Comparison of ENCODE assay signal across 8 cellular contexts in genomic region chr1:23118957-23119792, GRCh38. TPM values are rescaled to one million over a fixed set of nuclear protein-coding genes. Genes with fewer than 3 reads are reported as not detected.
DNase-seq lines count a peak whose midpoint lies in the region; ATAC-seq and TF ChIP-seq lines count a peak whose summit lies in the region.

No MANE protein-coding gene starts in this region.

- H3K36me3 ChIP-seq in thymus (ENCODE audit: control insufficient read depth, insufficient read depth), result no peaks in the 10 kb centered on the region
- no peaks in the 10 kb centered on the region for H3K36me3 ChIP-seq in prostate gland

- peaks cover 46% of the 10 kb centered on the region for H3K4me1 Mint-ChIP-seq in activated CD4-positive, alpha-beta T cell treated with anti-CD3 and anti-CD28 coated beads for 36 hours
- peaks cover 70% of the 10 kb centered on the region for H3K4me1 Mint-ChIP-seq in activated T-cell treated with anti-CD3 and anti-CD28 coated beads, Interleukin-2, amount 50 U/mL, for 24 hours (ENCODE audit: low read depth)

- peak overlapping the region; percentile 2 for H3K4me3 Mint-ChIP-seq in activated CD4-positive, alpha-beta T cell treated with anti-CD3 and anti-CD28 coated beads for 36 hours
- peak overlapping the region; percentile 45 for H3K4me3 Mint-ChIP-seq in activated T-cell treated with anti-CD3 and anti-CD28 coated beads, Interleukin-2, amount 50 U/mL, for 24 hours

- CTCF ChIA-PET in activated CD4-positive, alpha-beta T cell treated with anti-CD3 and anti-CD28 coated beads for 36 hours (lab: Charles Lee), result interaction anchor here (0.6 to 3.9 kb wide), 11 partner anchors 9 to 726 kb away, joined by 3 to 27 read pairs (median 4); no protein-coding TSS in a partner anchor

- TF ChIP-seq CTCF in foreskin keratinocyte (conservative IDR thresholded peaks at IDR 0.05) (no peak), prostate gland (IDR thresholded peaks at IDR 0.05) (no peak)

- H3K4me1 ChIP-seq in foreskin keratinocyte (peaks cover 41% of the 10 kb centered on the region), thymus (ENCODE audit: control insufficient read depth, insufficient read depth, low read length) (no peaks in the 10 kb centered on the region), prostate gland (replicated peaks) (peaks cover 12% of the 10 kb centered on the region)

- POLR2A ChIA-PET in activated CD4-positive, alpha-beta T cell treated with anti-CD3 and anti-CD28 coated beads for 36 hours (lab: Charles Lee), result interaction anchor here (0.6 to 1.2 kb wide), 3 partner anchors 19 to 50 kb away, joined by 3 to 5 read pairs (median 4); no protein-coding TSS in a partner anchor

- no peaks in the 10 kb centered on the region for H3K27me3 Mint-ChIP-seq in activated CD4-positive, alpha-beta T cell treated with anti-CD3 and anti-CD28 coated beads for 36 hours
- no peaks in the 10 kb centered on the region for H3K27me3 Mint-ChIP-seq in activated T-cell treated with anti-CD3 and anti-CD28 coated beads, Interleukin-2, amount 50 U/mL, for 24 hours

- H3K9me3 ChIP-seq in thymus (ENCODE audit: control insufficient read depth) (no peaks in the 10 kb centered on the region), prostate gland (no peaks in the 10 kb centered on the region)

- H3K36me3 Mint-ChIP-seq in activated CD4-positive, alpha-beta T cell treated with anti-CD3 and anti-CD28 coated beads for 36 hours (ENCODE audit: low read depth), result peaks cover 5% of the 10 kb centered on the region
- peaks cover 3% of the 10 kb centered on the region for H3K36me3 Mint-ChIP-seq in activated T-cell treated with anti-CD3 and anti-CD28 coated beads, Interleukin-2, amount 50 U/mL, for 24 hours (ENCODE audit: low read depth)

- 84% methylated on average over 8 of the region's 8 CpGs for WGBS in thymus
- WGBS in prostate gland, result 76% methylated on average over 8 of the region's 8 CpGs

- no peak for TF ChIP-seq POLR2A in prostate gland (IDR thresholded peaks at IDR 0.05)

- intact Hi-C loops in activated CD4-positive, alpha-beta T cell treated with anti-CD3 and anti-CD28 coated beads for 36 hours (cut with DNase I, micrococcal nuclease), result loop anchor here in 1 of 2 experiments (1.0 to 10.0 kb wide), 2 partner anchors 49 to 1334 kb away; partner anchors contain the start of genes LUZP1 and USP48
- intact Hi-C loops in prostate gland (cut with DNase I), result no loop called here

- ATAC-seq in activated CD4-positive, alpha-beta T cell treated with anti-CD3 and anti-CD28 coated beads for 36 hours, result peak; percentile 85
- ATAC-seq in foreskin keratinocyte (no peak), HG02981 (IDR thresholded peaks at IDR 0.05; ENCODE audit: unreplicated experiment) (no peak)

- peak; percentile 68 for DNase-seq in activated CD4-positive, alpha-beta T cell treated with anti-CD3 and anti-CD28 coated beads for 36 hours
- no peak for DNase-seq in activated CD4-positive, alpha-beta T cell treated with anti-CD3 and anti-CD28 coated beads for 1 hour
- DNase-seq in activated T-cell treated with anti-CD3 and anti-CD28 coated beads, Interleukin-2, amount 50 U/mL, for 24 hours, result no peak
- DNase-seq in foreskin keratinocyte (no peak), GDM1 (lab: John Stamatoyannopoulos, UW) (no peak), prostate gland (ENCODE audit: low spot score) (no peak)

- H3K27ac Mint-ChIP-seq in activated CD4-positive, alpha-beta T cell treated with anti-CD3 and anti-CD28 coated beads for 36 hours, result peak overlapping the region; percentile 43
- peak overlapping the region; percentile 81 for H3K27ac Mint-ChIP-seq in activated T-cell treated with anti-CD3 and anti-CD28 coated beads, Interleukin-2, amount 50 U/mL, for 24 hours

- H3K4me3 ChIP-seq in thymus (ENCODE audit: low read length) (no peak overlapping the region), prostate gland (no peak overlapping the region)

- H3K27ac ChIP-seq in foreskin keratinocyte (peak overlapping the region; percentile 38), thymus (ENCODE audit: low read depth) (peak overlapping the region; percentile 36), prostate gland (no peak overlapping the region)

- no peaks in the 10 kb centered on the region for H3K9me3 Mint-ChIP-seq in activated CD4-positive, alpha-beta T cell treated with anti-CD3 and anti-CD28 coated beads for 36 hours (ENCODE audit: low read depth)
- H3K9me3 Mint-ChIP-seq in activated T-cell treated with anti-CD3 and anti-CD28 coated beads, Interleukin-2, amount 50 U/mL, for 24 hours, result no peaks in the 10 kb centered on the region

- H3K27me3 ChIP-seq in foreskin keratinocyte (no peaks in the 10 kb centered on the region), thymus (ENCODE audit: control insufficient read depth, insufficient read depth) (no peaks in the 10 kb centered on the region), prostate gland (replicated peaks; ENCODE audit: insufficient read depth) (no peaks in the 10 kb centered on the region)

RNA-seq across cellular contexts. Expression of gene LUZP1, which starts 49.5 kb away (rescaled TPM):
- total RNA-seq in activated CD4-positive, alpha-beta T cell treated with anti-CD3 and anti-CD28 coated beads for 36 hours, result 10 to 100 TPM; 13.2 to 13.6 TPM
- 57.9 and 60.7 TPM in 2 replicates for total RNA-seq in foreskin keratinocyte
- polyA plus RNA-seq in foreskin keratinocyte, result 11.4 and 12.8 TPM in 2 replicates
- 5.5 TPM for polyA plus RNA-seq in thymus
- 10 to 100 TPM; 16.9 to 17.5 TPM for total RNA-seq in prostate gland

Comparison
In these comparisons a context has a peak if more than half of its experiments do, and no peak if none do; other contexts are left out.
1. H3K27ac ChIP-seq: peak in foreskin keratinocyte (single experiment) and thymus (single experiment); none in prostate gland (0 of 2).